1 cellular context compared by ENCODE assay signal in genomic region chr1:151286619-151287340, GRCh38.
A peak's percentile ranks its signal among the peaks of the same experiment; 100 is the strongest.
TF ChIP-seq lines count a peak whose summit lies in the region.

No MANE protein-coding gene starts in this region.

TF ChIP-seq in K562, 482 proteins besides CTCF, POLR2A, EP300 and RAD21:
- TF ChIP-seq POLR2AphosphoS2 (IDR thresholded peaks at IDR 0.05; ENCODE audit: low read length) (no peak), RBFOX2 (IDR thresholded peaks at IDR 0.05; ENCODE audit: low read depth, low read length) (0 out of 2 replicates have a peak, but pooled peaks have one; percentile 12), NFIC (IDR thresholded peaks at IDR 0.05) (peak; percentile 82)
